ENCODE assay signal across 8 cellular contexts in the genomic region with DNA sequence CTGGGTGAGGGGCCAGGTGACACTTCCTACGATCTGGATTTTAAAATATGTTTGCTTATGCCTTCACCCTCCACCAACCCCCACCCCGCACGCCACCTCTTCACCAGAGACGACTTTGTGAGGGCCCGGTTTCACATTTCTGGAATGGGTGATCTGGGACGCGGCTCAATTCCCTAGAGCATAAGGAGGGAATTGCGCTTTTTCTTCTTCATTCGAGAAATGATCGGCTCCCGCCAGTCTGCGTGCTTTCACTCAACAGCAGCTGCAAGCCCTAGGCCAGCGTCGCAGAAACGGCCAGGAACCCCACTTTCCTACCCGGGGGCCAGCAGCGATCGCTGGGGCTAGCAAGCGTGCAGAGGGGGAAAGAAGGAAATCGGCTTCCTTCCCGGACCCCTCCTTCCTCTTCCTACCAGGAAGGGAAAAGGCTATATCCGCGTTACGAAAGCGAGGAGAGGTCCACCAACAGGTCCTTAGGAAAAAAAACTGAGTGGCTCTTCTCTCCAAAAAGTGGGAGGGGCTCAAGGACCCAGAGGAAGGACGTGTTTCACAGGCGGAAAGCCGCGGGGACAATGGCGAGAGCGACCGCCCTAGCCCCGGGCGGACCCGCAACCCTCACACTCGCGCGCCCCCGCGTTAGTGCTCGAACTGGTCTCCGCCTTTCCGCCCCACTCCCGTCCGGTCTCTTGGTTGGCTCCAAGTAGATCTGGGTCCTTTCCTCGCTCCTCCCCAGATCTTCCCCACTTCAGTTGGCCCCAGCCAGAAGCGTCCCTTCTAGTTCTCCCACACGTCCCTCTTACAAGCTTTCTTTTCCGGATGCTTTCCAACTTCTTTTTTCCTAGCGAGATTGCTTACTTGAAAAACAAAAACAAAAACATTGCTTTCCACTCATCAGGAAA. TPM values are rescaled to one million over a fixed set of nuclear protein-coding genes. Genes with fewer than 3 reads are reported as not detected.
A peak's percentile ranks its signal among the peaks of the same experiment; 100 is the strongest.
DNase-seq lines count a peak whose midpoint lies in the region; ATAC-seq, FAIRE-seq and TF ChIP-seq lines count a peak whose summit lies in the region.

No MANE protein-coding gene starts in this region.

- peaks cover 61% of the 10 kb centered on the region for H3K27me3 Mint-ChIP-seq in activated CD4-positive, alpha-beta T cell treated with anti-CD3 and anti-CD28 coated beads, Interleukin-2, amount 10 ng/mL, durations not matched to agents 7 days and 5 days

- H3K36me3 Mint-ChIP-seq in activated CD4-positive, alpha-beta T cell treated with anti-CD3 and anti-CD28 coated beads, Interleukin-2, amount 10 ng/mL, durations not matched to agents 7 days and 5 days (ENCODE audit: low read depth): peaks cover 3% of the 10 kb centered on the region

- ATAC-seq in SK-N-SH treated with all-trans-retinoic acid at 6 μM for 48 hours: peak; percentile 27
- ATAC-seq in lower lobe of right lung: peak; percentile 44 to 54

- CTCF ChIA-PET in activated CD4-positive, alpha-beta T cell treated with anti-CD3 and anti-CD28 coated beads, Interleukin-2, amount 10 ng/mL, durations not matched to agents 7 days and 5 days (lab: Charles Lee): interaction anchor here (0.5 kb wide), 1 partner anchor 40 kb away, joined by 6 read pairs; no protein-coding TSS in a partner anchor

- H3K4me3 ChIP-seq in lower lobe of right lung: peak overlapping the region; percentile 79
- H3K4me3 ChIP-seq in subcutaneous abdominal adipose tissue (ENCODE audit: low read depth in 1 of 5, low read length in 5 of 5): peak overlapping the region; percentile 88 to 97 (median 92)

- POLR2A ChIA-PET in activated CD4-positive, alpha-beta T cell treated with anti-CD3 and anti-CD28 coated beads, Interleukin-2, amount 10 ng/mL, durations not matched to agents 7 days and 5 days (lab: Charles Lee): no interaction called here

- peaks cover 23% of the 10 kb centered on the region for H3K27me3 ChIP-seq in lower lobe of right lung (ENCODE audit: low read depth)
- no peaks in the 10 kb centered on the region for H3K27me3 ChIP-seq in subcutaneous abdominal adipose tissue (ENCODE audit: control insufficient read depth in 5 of 5, insufficient read depth in 4 of 5, low read length in 5 of 5)

- peaks cover 28% of the 10 kb centered on the region for H3K4me1 Mint-ChIP-seq in activated CD4-positive, alpha-beta T cell treated with anti-CD3 and anti-CD28 coated beads, Interleukin-2, amount 10 ng/mL, durations not matched to agents 7 days and 5 days

- intact Hi-C loops in lower lobe of right lung (cut with DNase I): loop anchor here (5.0 kb wide), 1 partner anchor 856 kb away; no protein-coding TSS in a partner anchor

- H3K9me3 Mint-ChIP-seq in activated CD4-positive, alpha-beta T cell treated with anti-CD3 and anti-CD28 coated beads, Interleukin-2, amount 10 ng/mL, durations not matched to agents 7 days and 5 days: no peaks in the 10 kb centered on the region

- H3K4me3 Mint-ChIP-seq in activated CD4-positive, alpha-beta T cell treated with anti-CD3 and anti-CD28 coated beads, Interleukin-2, amount 10 ng/mL, durations not matched to agents 7 days and 5 days: peak overlapping the region; percentile 64

- DNase-seq in activated CD4-positive, alpha-beta T cell treated with anti-CD3 and anti-CD28 coated beads, Interleukin-2, amount 10 ng/mL, durations not matched to agents 7 days and 5 days: no peak
- DNase-seq in activated CD4-positive, alpha-beta T cell treated with anti-CD3 and anti-CD28 coated beads for 1 hour: no peak
- DNase-seq in lower lobe of right lung (peak; percentile 78), DMS79 (lab: John Stamatoyannopoulos, UW) (no peak), SHP77 (lab: John Stamatoyannopoulos, UW) (no peak)

- no peaks in the 10 kb centered on the region for H3K9me3 ChIP-seq in lower lobe of right lung
- H3K9me3 ChIP-seq in subcutaneous abdominal adipose tissue (ENCODE audit: control insufficient read depth in 5 of 5, low read length in 5 of 5): no peaks in the 10 kb centered on the region

- H3K4me1 ChIP-seq in lower lobe of right lung (peaks cover 54% of the 10 kb centered on the region), subcutaneous abdominal adipose tissue (ENCODE audit: control insufficient read depth in 5 of 5, insufficient read depth in 5 of 5, low read length in 5 of 5) (peaks cover 4 to 61% (median 44%) of the 10 kb centered on the region in 5 donors)

- peak overlapping the region; percentile 39 to 97 (median 83) for H3K9ac ChIP-seq in subcutaneous abdominal adipose tissue (ENCODE audit: low read length in 5 of 5)

- no peak overlapping the region for H3K27ac Mint-ChIP-seq in activated CD4-positive, alpha-beta T cell treated with anti-CD3 and anti-CD28 coated beads, Interleukin-2, amount 10 ng/mL, durations not matched to agents 7 days and 5 days

- TF ChIP-seq CTCF in lower lobe of right lung (IDR thresholded peaks at IDR 0.05): no peak

- H3K36me3 ChIP-seq in lower lobe of right lung (peaks cover 11% of the 10 kb centered on the region), subcutaneous abdominal adipose tissue (ENCODE audit: control insufficient read depth in 5 of 5, insufficient read depth in 5 of 5, low read length in 5 of 5) (peaks cover 5 to 14% (median 11%) of the 10 kb centered on the region in 5 donors)

- H3K27ac ChIP-seq in lower lobe of right lung (peak overlapping the region; percentile 95), subcutaneous abdominal adipose tissue (ENCODE audit: low read depth, low read length) (peak overlapping the region; percentile 97)

- peak; percentile 89 for FAIRE-seq in endometrium (lab: Jason Lieb, UNC)

TF ChIP-seq in SK-N-SH treated with all-trans-retinoic acid at 6 μM for 48 hours, 23 proteins besides CTCF, POLR2A, EP300 and RAD21:
- no peak for TF ChIP-seq ZFP30 (CRISPR knock-in tag; IDR thresholded peaks at IDR 0.05)
- no peak for TF ChIP-seq ZFP3 (CRISPR knock-in tag; IDR thresholded peaks at IDR 0.05)
- no peak for TF ChIP-seq TOX (CRISPR knock-in tag; IDR thresholded peaks at IDR 0.05; ENCODE audit: borderline replicate concordance)
- TF ChIP-seq GLIS3 (CRISPR knock-in tag; IDR thresholded peaks at IDR 0.05): no peak
- TF ChIP-seq ARNTL (CRISPR knock-in tag; IDR thresholded peaks at IDR 0.05; ENCODE audit: borderline replicate concordance, low read depth): no peak
- TF ChIP-seq, protein P1, sequence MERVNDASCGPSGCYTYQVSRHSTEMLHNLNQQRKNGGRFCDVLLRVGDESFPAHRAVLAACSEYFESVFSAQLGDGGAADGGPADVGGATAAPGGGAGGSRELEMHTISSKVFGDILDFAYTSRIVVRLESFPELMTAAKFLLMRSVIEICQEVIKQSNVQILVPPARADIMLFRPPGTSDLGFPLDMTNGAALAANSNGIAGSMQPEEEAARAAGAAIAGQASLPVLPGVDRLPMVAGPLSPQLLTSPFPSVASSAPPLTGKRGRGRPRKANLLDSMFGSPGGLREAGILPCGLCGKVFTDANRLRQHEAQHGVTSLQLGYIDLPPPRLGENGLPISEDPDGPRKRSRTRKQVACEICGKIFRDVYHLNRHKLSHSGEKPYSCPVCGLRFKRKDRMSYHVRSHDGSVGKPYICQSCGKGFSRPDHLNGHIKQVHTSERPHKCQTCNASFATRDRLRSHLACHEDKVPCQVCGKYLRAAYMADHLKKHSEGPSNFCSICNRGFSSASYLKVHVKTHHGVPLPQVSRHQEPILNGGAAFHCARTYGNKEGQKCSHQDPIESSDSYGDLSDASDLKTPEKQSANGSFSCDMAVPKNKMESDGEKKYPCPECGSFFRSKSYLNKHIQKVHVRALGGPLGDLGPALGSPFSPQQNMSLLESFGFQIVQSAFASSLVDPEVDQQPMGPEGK (CRISPR knock-in tag; IDR thresholded peaks at IDR 0.05; ENCODE audit: borderline replicate concordance): no peak

RNA-seq across cellular contexts. Expression of a gene that starts 1.1 kb away (rescaled TPM):
- total RNA-seq in activated CD4-positive, alpha-beta T cell treated with anti-CD3 and anti-CD28 coated beads, Interleukin-2, amount 10 ng/mL, durations not matched to agents 7 days and 5 days: 1 to 10 TPM; 1.1 to 2.4 TPM
- total RNA-seq in lower lobe of right lung: 59.3 TPM

Comparison
In these comparisons a context has a peak if more than half of its experiments do, and no peak if none do; other contexts are left out.
1. RNA of a gene that starts 1.1 kb away (total RNA-seq): 59.3 TPM in lower lobe of right lung (single experiment); 1.1 to 2.4 TPM in activated CD4-positive, alpha-beta T cell treated with anti-CD3 and anti-CD28 coated beads, Interleukin-2, amount 10 ng/mL, durations not matched to agents 7 days and 5 days; every median in the first group is over 10 times any median in the second.